ENCODE assay signal across 1 cellular context in the genomic region with DNA sequence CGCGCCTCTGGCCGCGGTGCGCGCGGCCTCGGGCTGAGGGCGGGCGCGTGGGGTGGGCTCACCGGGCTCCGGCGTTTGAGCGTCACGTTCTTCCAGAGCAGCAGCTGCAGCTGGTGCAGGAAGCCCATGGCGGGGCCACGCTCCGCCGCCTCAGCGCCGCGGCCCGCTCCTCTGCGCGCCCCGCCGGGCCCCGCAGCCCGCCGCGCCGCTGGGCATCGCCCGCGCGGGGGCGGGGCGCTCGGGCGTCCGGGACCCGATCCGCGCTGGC.
TF ChIP-seq lines count a peak whose summit lies in the region.

A gene with protein sequence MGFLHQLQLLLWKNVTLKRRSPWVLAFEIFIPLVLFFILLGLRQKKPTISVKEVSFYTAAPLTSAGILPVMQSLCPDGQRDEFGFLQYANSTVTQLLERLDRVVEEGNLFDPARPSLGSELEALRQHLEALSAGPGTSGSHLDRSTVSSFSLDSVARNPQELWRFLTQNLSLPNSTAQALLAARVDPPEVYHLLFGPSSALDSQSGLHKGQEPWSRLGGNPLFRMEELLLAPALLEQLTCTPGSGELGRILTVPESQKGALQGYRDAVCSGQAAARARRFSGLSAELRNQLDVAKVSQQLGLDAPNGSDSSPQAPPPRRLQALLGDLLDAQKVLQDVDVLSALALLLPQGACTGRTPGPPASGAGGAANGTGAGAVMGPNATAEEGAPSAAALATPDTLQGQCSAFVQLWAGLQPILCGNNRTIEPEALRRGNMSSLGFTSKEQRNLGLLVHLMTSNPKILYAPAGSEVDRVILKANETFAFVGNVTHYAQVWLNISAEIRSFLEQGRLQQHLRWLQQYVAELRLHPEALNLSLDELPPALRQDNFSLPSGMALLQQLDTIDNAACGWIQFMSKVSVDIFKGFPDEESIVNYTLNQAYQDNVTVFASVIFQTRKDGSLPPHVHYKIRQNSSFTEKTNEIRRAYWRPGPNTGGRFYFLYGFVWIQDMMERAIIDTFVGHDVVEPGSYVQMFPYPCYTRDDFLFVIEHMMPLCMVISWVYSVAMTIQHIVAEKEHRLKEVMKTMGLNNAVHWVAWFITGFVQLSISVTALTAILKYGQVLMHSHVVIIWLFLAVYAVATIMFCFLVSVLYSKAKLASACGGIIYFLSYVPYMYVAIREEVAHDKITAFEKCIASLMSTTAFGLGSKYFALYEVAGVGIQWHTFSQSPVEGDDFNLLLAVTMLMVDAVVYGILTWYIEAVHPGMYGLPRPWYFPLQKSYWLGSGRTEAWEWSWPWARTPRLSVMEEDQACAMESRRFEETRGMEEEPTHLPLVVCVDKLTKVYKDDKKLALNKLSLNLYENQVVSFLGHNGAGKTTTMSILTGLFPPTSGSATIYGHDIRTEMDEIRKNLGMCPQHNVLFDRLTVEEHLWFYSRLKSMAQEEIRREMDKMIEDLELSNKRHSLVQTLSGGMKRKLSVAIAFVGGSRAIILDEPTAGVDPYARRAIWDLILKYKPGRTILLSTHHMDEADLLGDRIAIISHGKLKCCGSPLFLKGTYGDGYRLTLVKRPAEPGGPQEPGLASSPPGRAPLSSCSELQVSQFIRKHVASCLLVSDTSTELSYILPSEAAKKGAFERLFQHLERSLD (N-terminal part only) (minus strand): TSS at position 225 of the 268 bp plus-strand sequence. CDS start 97 bp downstream, at position 128.

TF ChIP-seq in liver, 16 proteins besides CTCF, POLR2A, EP300 and RAD21 (continued from another document):
- TF ChIP-seq, protein P1, sequence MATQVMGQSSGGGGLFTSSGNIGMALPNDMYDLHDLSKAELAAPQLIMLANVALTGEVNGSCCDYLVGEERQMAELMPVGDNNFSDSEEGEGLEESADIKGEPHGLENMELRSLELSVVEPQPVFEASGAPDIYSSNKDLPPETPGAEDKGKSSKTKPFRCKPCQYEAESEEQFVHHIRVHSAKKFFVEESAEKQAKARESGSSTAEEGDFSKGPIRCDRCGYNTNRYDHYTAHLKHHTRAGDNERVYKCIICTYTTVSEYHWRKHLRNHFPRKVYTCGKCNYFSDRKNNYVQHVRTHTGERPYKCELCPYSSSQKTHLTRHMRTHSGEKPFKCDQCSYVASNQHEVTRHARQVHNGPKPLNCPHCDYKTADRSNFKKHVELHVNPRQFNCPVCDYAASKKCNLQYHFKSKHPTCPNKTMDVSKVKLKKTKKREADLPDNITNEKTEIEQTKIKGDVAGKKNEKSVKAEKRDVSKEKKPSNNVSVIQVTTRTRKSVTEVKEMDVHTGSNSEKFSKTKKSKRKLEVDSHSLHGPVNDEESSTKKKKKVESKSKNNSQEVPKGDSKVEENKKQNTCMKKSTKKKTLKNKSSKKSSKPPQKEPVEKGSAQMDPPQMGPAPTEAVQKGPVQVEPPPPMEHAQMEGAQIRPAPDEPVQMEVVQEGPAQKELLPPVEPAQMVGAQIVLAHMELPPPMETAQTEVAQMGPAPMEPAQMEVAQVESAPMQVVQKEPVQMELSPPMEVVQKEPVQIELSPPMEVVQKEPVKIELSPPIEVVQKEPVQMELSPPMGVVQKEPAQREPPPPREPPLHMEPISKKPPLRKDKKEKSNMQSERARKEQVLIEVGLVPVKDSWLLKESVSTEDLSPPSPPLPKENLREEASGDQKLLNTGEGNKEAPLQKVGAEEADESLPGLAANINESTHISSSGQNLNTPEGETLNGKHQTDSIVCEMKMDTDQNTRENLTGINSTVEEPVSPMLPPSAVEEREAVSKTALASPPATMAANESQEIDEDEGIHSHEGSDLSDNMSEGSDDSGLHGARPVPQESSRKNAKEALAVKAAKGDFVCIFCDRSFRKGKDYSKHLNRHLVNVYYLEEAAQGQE (IDR thresholded peaks at IDR 0.05) = no peak
- TF ChIP-seq TAF1 (conservative IDR thresholded peaks at IDR 0.05) (no peak), FOXA1 (IDR thresholded peaks at IDR 0.05) (no peak)
- TF ChIP-seq, protein P2, sequence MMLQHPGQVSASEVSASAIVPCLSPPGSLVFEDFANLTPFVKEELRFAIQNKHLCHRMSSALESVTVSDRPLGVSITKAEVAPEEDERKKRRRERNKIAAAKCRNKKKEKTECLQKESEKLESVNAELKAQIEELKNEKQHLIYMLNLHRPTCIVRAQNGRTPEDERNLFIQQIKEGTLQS (IDR thresholded peaks at IDR 0.05) = no peak
